In genomic region chr14:105069887-105070759, GRCh38 we compare ENCODE assay signal across 8 cellular contexts. TPM values are rescaled to one million over a fixed set of nuclear protein-coding genes. Genes with fewer than 3 reads are reported as not detected.
DNase-seq lines count a peak whose midpoint lies in the region; ATAC-seq and TF ChIP-seq lines count a peak whose summit lies in the region.

No MANE protein-coding gene starts in this region.

- no peak overlapping the region for H3K27ac ChIP-seq in CD8-positive, alpha-beta memory T cell (ENCODE audit: low read depth, low read length)
- peak overlapping the region in 1 of 2 donors; percentile 66 for H3K27ac ChIP-seq in coronary artery

- H3K27me3 ChIP-seq in CD8-positive, alpha-beta memory T cell (ENCODE audit: insufficient read depth, low read length, poor library complexity, severe bottlenecking) = no peaks in the 10 kb centered on the region

- TF ChIP-seq CTCF in coronary artery (IDR thresholded peaks at IDR 0.05) = no peak

- peak overlapping the region; percentile 81 to 99 (median 88) for H3K27ac Mint-ChIP-seq in CD8-positive, alpha-beta memory T cell
- peak overlapping the region; percentile 99 for H3K27ac Mint-ChIP-seq in stimulated activated naive B cell treated with anti-CD40 and anti-IgM and Interleukin-4, amounts not matched to agents 10 μg/mL and 1 μg/mL and 100 μg/mL, for 72 hours

- POLR2A ChIA-PET in CD8-positive, alpha-beta memory T cell (lab: Charles Lee) = interaction anchor here (1.3 kb wide), 1 partner anchor 16 kb away, joined by 10 read pairs; no protein-coding TSS in a partner anchor

- H3K27me3 Mint-ChIP-seq in CD8-positive, alpha-beta memory T cell = no peaks in the 10 kb centered on the region
- H3K27me3 Mint-ChIP-seq in stimulated activated naive B cell treated with anti-CD40 and anti-IgM and Interleukin-4, amounts not matched to agents 10 μg/mL and 1 μg/mL and 100 μg/mL, for 72 hours = no peaks in the 10 kb centered on the region

- H3K9me3 ChIP-seq in CD8-positive, alpha-beta memory T cell (ENCODE audit: low read length) = no peaks in the 10 kb centered on the region

- H3K9me3 Mint-ChIP-seq in CD8-positive, alpha-beta memory T cell = no peaks in the 10 kb centered on the region
- peaks cover 0 to 2% of the 10 kb centered on the region in 2 donors for H3K9me3 Mint-ChIP-seq in stimulated activated naive B cell treated with anti-CD40 and anti-IgM and Interleukin-4, amounts not matched to agents 10 μg/mL and 1 μg/mL and 100 μg/mL, for 72 hours

- peak overlapping the region; percentile 15 for H3K4me3 ChIP-seq in CD8-positive, alpha-beta memory T cell (ENCODE audit: low read length)
- H3K4me3 ChIP-seq in coronary artery = no peak overlapping the region

- H3K4me1 Mint-ChIP-seq in CD8-positive, alpha-beta memory T cell = peaks cover 41 to 77% (median 43%) of the 10 kb centered on the region in 3 donors
- H3K4me1 Mint-ChIP-seq in stimulated activated naive B cell treated with anti-CD40 and anti-IgM and Interleukin-4, amounts not matched to agents 10 μg/mL and 1 μg/mL and 100 μg/mL, for 72 hours = peaks cover 57 to 87% of the 10 kb centered on the region in 2 donors

- H3K4me3 Mint-ChIP-seq in CD8-positive, alpha-beta memory T cell = peak overlapping the region in 6 of 7 donors; percentile 33 to 88 (median 60)
- peak overlapping the region; percentile 61 to 74 for H3K4me3 Mint-ChIP-seq in stimulated activated naive B cell treated with anti-CD40 and anti-IgM and Interleukin-4, amounts not matched to agents 10 μg/mL and 1 μg/mL and 100 μg/mL, for 72 hours

- H3K36me3 ChIP-seq in CD8-positive, alpha-beta memory T cell (ENCODE audit: insufficient read depth, low read length) = no peaks in the 10 kb centered on the region

- H3K36me3 Mint-ChIP-seq in CD8-positive, alpha-beta memory T cell = peaks cover 0 to 4% (median 0%) of the 10 kb centered on the region in 3 donors
- H3K36me3 Mint-ChIP-seq in stimulated activated naive B cell treated with anti-CD40 and anti-IgM and Interleukin-4, amounts not matched to agents 10 μg/mL and 1 μg/mL and 100 μg/mL, for 72 hours = peaks cover 3 to 10% of the 10 kb centered on the region in 2 donors

- CTCF ChIA-PET in CD8-positive, alpha-beta memory T cell (lab: Charles Lee) = interaction anchor here (1.3 to 9.1 kb wide), 2 partner anchors 18 to 24 kb away, joined by 5 to 90 read pairs; no protein-coding TSS in a partner anchor

- no peak for DNase-seq in CD8-positive, alpha-beta memory T cell
- DNase-seq in coronary artery (ENCODE audit: low spot score) = peak; percentile 74
- DNase-seq in stimulated activated naive B cell treated with anti-CD40 and anti-IgM and Interleukin-4, amounts not matched to agents 10 μg/mL and 1 μg/mL and 100 μg/mL, for 72 hours = peak; percentile 87
- no peak for DNase-seq in NCI-H2107 (lab: John Stamatoyannopoulos, UW)

- peaks cover 51% of the 10 kb centered on the region for H3K4me1 ChIP-seq in CD8-positive, alpha-beta memory T cell (ENCODE audit: insufficient read depth, low read length)

- peak; percentile 45 for ATAC-seq in GM19463 (IDR thresholded peaks at IDR 0.05; ENCODE audit: unreplicated experiment)
- ATAC-seq in HG03565 (IDR thresholded peaks at IDR 0.05; ENCODE audit: unreplicated experiment) = peak; percentile 35
- peak; percentile 69 to 73 for ATAC-seq in stimulated activated naive B cell treated with anti-CD40 and anti-IgM and Interleukin-4, amounts not matched to agents 10 μg/mL and 1 μg/mL and 100 μg/mL, for 72 hours (replicated peaks)
- ATAC-seq in HG03045 (IDR thresholded peaks at IDR 0.05; ENCODE audit: unreplicated experiment) = no peak
- no peak for ATAC-seq in GM18519 (IDR thresholded peaks at IDR 0.05; ENCODE audit: low FRiP score, unreplicated experiment)

RNA-seq across cellular contexts. Expression of gene GPR132, which starts 4.9 kb away (rescaled TPM):
- 10 to 100 TPM; 51.3 to 52.0 TPM for total RNA-seq in CD8-positive, alpha-beta memory T cell
- 34.9 TPM for polyA plus RNA-seq in CD8-positive, alpha-beta memory T cell

RNA-seq across cellular contexts. Expression of gene CDCA4, which starts 49.2 kb away (rescaled TPM):
- 10 to 100 TPM; 73.0 to 76.7 TPM for total RNA-seq in CD8-positive, alpha-beta memory T cell
- 23.8 TPM for polyA plus RNA-seq in CD8-positive, alpha-beta memory T cell

Comparison
In these comparisons a context has a peak if more than half of its experiments do, and no peak if none do; other contexts are left out.
1. DNase-seq: peak in coronary artery (single experiment) and stimulated activated naive B cell treated with anti-CD40 and anti-IgM and Interleukin-4, amounts not matched to agents 10 μg/mL and 1 μg/mL and 100 μg/mL, for 72 hours (single experiment); none in CD8-positive, alpha-beta memory T cell (0 of 5) and NCI-H2107 (single experiment).
2. ATAC-seq: peak in GM19463 (single experiment), HG03565 (single experiment) and stimulated activated naive B cell treated with anti-CD40 and anti-IgM and Interleukin-4, amounts not matched to agents 10 μg/mL and 1 μg/mL and 100 μg/mL, for 72 hours (2 of 2); none in HG03045 (single experiment) and GM18519 (single experiment).